In genomic region chr3:183159319-183159718, GRCh38 we compare ENCODE assay signal across 9 cellular contexts. TPM values are rescaled to one million over a fixed set of nuclear protein-coding genes. Genes with fewer than 3 reads are reported as not detected.
A peak's percentile ranks its signal among the peaks of the same experiment; 100 is the strongest.
DNase-seq lines count a peak whose midpoint lies in the region; FAIRE-seq and TF ChIP-seq lines count a peak whose summit lies in the region.
"Had no signal": no experiment of that assay in that cellular context is flagged by ENCODE, and none has a peak within 500 bp of the region (broad histone marks: within the 10 kb centered on the region; RNA-seq: fewer than 3 reads in every experiment).

No MANE protein-coding gene starts in this region.

- DNase-seq in activated CD4-positive, alpha-beta T cell treated with anti-CD3 and anti-CD28 coated beads for 48 hours, result peak; percentile 23
- no peak for DNase-seq in activated CD4-positive, alpha-beta T cell treated with anti-CD3 and anti-CD28 coated beads, Interleukin-2, amount 10 ng/mL, durations not matched to agents 7 days and 5 days
- peak in 1 of 2 experiments; percentile 21 for DNase-seq in HL-60 (ENCODE audit: low read depth in 1 of 2, low spot score in 1 of 2)
- DNase-seq in activated T-helper 2 cell treated with anti-CD3 and anti-CD28 coated beads, Interferon-gamma antibody, Interleukin-2, Interleukin-4, amounts not matched to agents 10 μg/mL and 5 μg/mL and 100 μg/mL, durations not matched to agents 14 hours and 24 hours and 36 hours (ENCODE audit: low spot score), result no peak
- no peak for DNase-seq in neural crest cell (ENCODE audit: low read depth, low spot score)
- no peak for DNase-seq in RCC 7860 (ENCODE audit: low spot score)
- DNase-seq in NOMO-1 treated with dmso at 0.1 percent for 144 hours (lab: John Stamatoyannopoulos, UW; ENCODE audit: unreplicated experiment), result no peak
- no peak for DNase-seq in tibial nerve (ENCODE audit: low spot score in 2 of 2)

- H3K27me3 ChIP-seq in HL-60 (ENCODE audit: insufficient read depth, poor library complexity, severe bottlenecking) (no peaks in the 10 kb centered on the region), tibial nerve (peaks cover 0 to 30% of the 10 kb centered on the region in 2 donors)

- no peak for FAIRE-seq in RCC 7860 (lab: Jason Lieb, UNC)

- H3K9me3 Mint-ChIP-seq in activated CD4-positive, alpha-beta T cell treated with anti-CD3 and anti-CD28 coated beads, Interleukin-2, amount 10 ng/mL, durations not matched to agents 7 days and 5 days, result no peaks in the 10 kb centered on the region
- no peaks in the 10 kb centered on the region for H3K9me3 Mint-ChIP-seq in activated T-helper 2 cell treated with anti-CD3 and anti-CD28 coated beads, Interferon-gamma antibody, Interleukin-2, Interleukin-4, amounts not matched to agents 10 μg/mL and 5 μg/mL and 100 μg/mL, durations not matched to agents 14 hours and 24 hours and 36 hours
- H3K9me3 Mint-ChIP-seq in neural crest cell, result no peaks in the 10 kb centered on the region

- TF ChIP-seq CTCF in HL-60 (IDR thresholded peaks at IDR 0.05; ENCODE audit: insufficient read depth, low read length) (peak; percentile 27), neural crest cell (conservative IDR thresholded peaks at IDR 0.05) (peak; percentile 23), tibial nerve (IDR thresholded peaks at IDR 0.05) (peak in 1 of 5 experiments; percentile 3)

- H3K4me1 Mint-ChIP-seq in activated CD4-positive, alpha-beta T cell treated with anti-CD3 and anti-CD28 coated beads, Interleukin-2, amount 10 ng/mL, durations not matched to agents 7 days and 5 days, result peaks cover 35% of the 10 kb centered on the region
- H3K4me1 Mint-ChIP-seq in activated T-helper 2 cell treated with anti-CD3 and anti-CD28 coated beads, Interferon-gamma antibody, Interleukin-2, Interleukin-4, amounts not matched to agents 10 μg/mL and 5 μg/mL and 100 μg/mL, durations not matched to agents 14 hours and 24 hours and 36 hours (ENCODE audit: low read depth), result peaks cover 32% of the 10 kb centered on the region
- H3K4me1 Mint-ChIP-seq in neural crest cell, result peaks cover 9% of the 10 kb centered on the region

- H3K4me3 ChIP-seq in HL-60 (replicated peaks; ENCODE audit: insufficient read depth, low read length) (no peak overlapping the region), tibial nerve (no peak overlapping the region)

- H3K4me3 Mint-ChIP-seq in activated CD4-positive, alpha-beta T cell treated with anti-CD3 and anti-CD28 coated beads, Interleukin-2, amount 10 ng/mL, durations not matched to agents 7 days and 5 days, result no peak overlapping the region
- no peak overlapping the region for H3K4me3 Mint-ChIP-seq in activated T-helper 2 cell treated with anti-CD3 and anti-CD28 coated beads, Interferon-gamma antibody, Interleukin-2, Interleukin-4, amounts not matched to agents 10 μg/mL and 5 μg/mL and 100 μg/mL, durations not matched to agents 14 hours and 24 hours and 36 hours (ENCODE audit: low read depth)
- no peak overlapping the region for H3K4me3 Mint-ChIP-seq in neural crest cell

- peaks cover 8% of the 10 kb centered on the region for H3K36me3 Mint-ChIP-seq in activated CD4-positive, alpha-beta T cell treated with anti-CD3 and anti-CD28 coated beads, Interleukin-2, amount 10 ng/mL, durations not matched to agents 7 days and 5 days (ENCODE audit: low read depth)
- peaks cover 3% of the 10 kb centered on the region for H3K36me3 Mint-ChIP-seq in activated T-helper 2 cell treated with anti-CD3 and anti-CD28 coated beads, Interferon-gamma antibody, Interleukin-2, Interleukin-4, amounts not matched to agents 10 μg/mL and 5 μg/mL and 100 μg/mL, durations not matched to agents 14 hours and 24 hours and 36 hours (ENCODE audit: low read depth)
- no peaks in the 10 kb centered on the region for H3K36me3 Mint-ChIP-seq in neural crest cell (ENCODE audit: low read depth)

- H3K27ac Mint-ChIP-seq in activated CD4-positive, alpha-beta T cell treated with anti-CD3 and anti-CD28 coated beads, Interleukin-2, amount 10 ng/mL, durations not matched to agents 7 days and 5 days, result no peak overlapping the region
- H3K27ac Mint-ChIP-seq in activated T-helper 2 cell treated with anti-CD3 and anti-CD28 coated beads, Interferon-gamma antibody, Interleukin-2, Interleukin-4, amounts not matched to agents 10 μg/mL and 5 μg/mL and 100 μg/mL, durations not matched to agents 14 hours and 24 hours and 36 hours, result peak overlapping the region; percentile 76
- H3K27ac Mint-ChIP-seq in neural crest cell (ENCODE audit: unreplicated experiment), result no peak overlapping the region

- intact Hi-C loops in activated T-helper 2 cell treated with anti-CD3 and anti-CD28 coated beads, Interferon-gamma antibody, Interleukin-2, Interleukin-4, amounts not matched to agents 10 μg/mL and 5 μg/mL and 100 μg/mL, durations not matched to agents 14 hours and 24 hours and 36 hours (cut with micrococcal nuclease), result loop anchor here (2.0 to 5.0 kb wide), 3 partner anchors 13 to 277 kb away; no protein-coding TSS in a partner anchor

- H3K27me3 Mint-ChIP-seq in activated CD4-positive, alpha-beta T cell treated with anti-CD3 and anti-CD28 coated beads, Interleukin-2, amount 10 ng/mL, durations not matched to agents 7 days and 5 days, result no peaks in the 10 kb centered on the region
- H3K27me3 Mint-ChIP-seq in activated T-helper 2 cell treated with anti-CD3 and anti-CD28 coated beads, Interferon-gamma antibody, Interleukin-2, Interleukin-4, amounts not matched to agents 10 μg/mL and 5 μg/mL and 100 μg/mL, durations not matched to agents 14 hours and 24 hours and 36 hours (ENCODE audit: low read depth), result no peaks in the 10 kb centered on the region
- peaks cover 32% of the 10 kb centered on the region for H3K27me3 Mint-ChIP-seq in neural crest cell (ENCODE audit: low read depth)

- 59 to 67% methylated on average over 4 of the region's 4 CpGs for WGBS in tibial nerve, 2 donors

- H3K27ac ChIP-seq in HL-60 (replicated peaks) (no peak overlapping the region), tibial nerve (no peak overlapping the region)
- H3K27ac ChIP-seq: C4-2B had no signal

- POLR2A ChIA-PET in activated CD4-positive, alpha-beta T cell treated with anti-CD3 and anti-CD28 coated beads, Interleukin-2, amount 10 ng/mL, durations not matched to agents 7 days and 5 days (lab: Charles Lee), result no interaction called here

- H3K4me1 ChIP-seq in tibial nerve, result peaks cover 0 to 16% (median 8%) of the 10 kb centered on the region in 4 donors

- TF ChIP-seq EP300 in tibial nerve (IDR thresholded peaks at IDR 0.05), result no peak

- CTCF ChIA-PET in activated CD4-positive, alpha-beta T cell treated with anti-CD3 and anti-CD28 coated beads, Interleukin-2, amount 10 ng/mL, durations not matched to agents 7 days and 5 days (lab: Charles Lee), result interaction anchor here (0.6 to 1.4 kb wide), 2 partner anchors 21 to 287 kb away, joined by 4 to 5 read pairs; no protein-coding TSS in a partner anchor

- TF ChIP-seq POLR2A in tibial nerve (IDR thresholded peaks at IDR 0.05), result no peak

- no peaks in the 10 kb centered on the region for H3K36me3 ChIP-seq in tibial nerve

- no peaks in the 10 kb centered on the region for H3K9me3 ChIP-seq in tibial nerve

RNA-seq across cellular contexts. Expression of gene LAMP3, which starts 3.2 kb away (rescaled TPM):
- 10 to 100 TPM; 16.3 to 23.2 TPM for total RNA-seq in activated CD4-positive, alpha-beta T cell treated with anti-CD3 and anti-CD28 coated beads, Interleukin-2, amount 10 ng/mL, durations not matched to agents 7 days and 5 days
- 3.4 and 3.8 TPM in 2 replicates for total RNA-seq in activated T-helper 2 cell treated with anti-CD3 and anti-CD28 coated beads, Interferon-gamma antibody, Interleukin-2, Interleukin-4, amounts not matched to agents 10 μg/mL and 5 μg/mL and 100 μg/mL, durations not matched to agents 14 hours and 24 hours and 36 hours
- total RNA-seq in neural crest cell (0.12 and 0.23 TPM in 2 replicates), tibial nerve (not detected)
